ENCODE assay signal across 8 cellular contexts in the genomic region with DNA sequence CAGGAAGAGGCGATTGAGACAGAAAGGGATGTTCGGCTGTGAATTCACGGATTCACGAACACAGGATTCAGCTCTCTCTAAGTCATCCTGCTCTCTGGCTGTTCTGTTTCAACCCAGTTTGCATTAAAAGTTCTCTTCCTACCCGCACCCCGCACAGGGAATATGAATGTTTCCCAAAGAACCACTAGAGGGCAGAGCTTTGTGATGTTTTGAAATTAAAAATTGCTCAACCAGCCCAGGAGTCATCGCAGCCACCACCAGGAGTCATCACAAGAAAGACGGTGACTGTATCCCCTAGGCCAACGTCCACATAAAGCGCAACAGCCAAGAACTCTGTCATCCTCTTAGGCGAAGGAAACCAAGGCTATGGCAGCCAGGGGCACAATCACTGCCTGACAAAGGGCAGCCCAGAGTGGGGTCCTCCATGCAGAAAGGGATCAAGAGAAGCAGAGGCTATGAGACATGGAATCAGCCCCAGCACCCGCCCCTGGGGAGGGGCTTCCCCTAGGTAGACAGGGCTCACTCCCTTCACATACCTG.
DNase-seq lines count a peak whose midpoint lies in the region; ATAC-seq, FAIRE-seq and TF ChIP-seq lines count a peak whose summit lies in the region.

No MANE protein-coding gene starts in this region.

- H4K20me1 ChIP-seq in OCI-LY1 (ENCODE audit: insufficient read depth, low read length), result no peaks in the 10 kb centered on the region

- no peaks in the 10 kb centered on the region for H3K27me3 ChIP-seq in OCI-LY1 (ENCODE audit: insufficient read depth, low read length)
- H3K27me3 ChIP-seq in bronchial epithelial cell (ENCODE audit: control insufficient read depth, insufficient read depth, low read length), result no peaks in the 10 kb centered on the region
- H3K27me3 ChIP-seq in right lobe of liver, result no peaks in the 10 kb centered on the region

- POLR2A ChIA-PET in HEK293T (lab: Yijun Ruan, JAX), result no interaction called here

- H3K4me1 ChIP-seq in OCI-LY1 (ENCODE audit: insufficient read depth, low read length, severe bottlenecking), result no peaks in the 10 kb centered on the region
- no peaks in the 10 kb centered on the region for H3K4me1 ChIP-seq in right lobe of liver

- TF ChIP-seq POLR2A in right lobe of liver (IDR thresholded peaks at IDR 0.05), result no peak

- H3K9me2 ChIP-seq in OCI-LY1 (ENCODE audit: low read depth, low read length), result no peaks in the 10 kb centered on the region

- no peaks in the 10 kb centered on the region for H3K79me2 ChIP-seq in OCI-LY1 (ENCODE audit: insufficient read depth, low read length)

- H3K4me3 ChIP-seq in OCI-LY1 (ENCODE audit: low read depth, low read length, poor library complexity, severe bottlenecking) (no peak overlapping the region), bronchial epithelial cell (ENCODE audit: low read depth, low read length) (no peak overlapping the region), right lobe of liver (no peak overlapping the region)

- FAIRE-seq in bronchial epithelial cell (lab: Jason Lieb, UNC), result peak; percentile 23

- no peak overlapping the region for H3K4me2 ChIP-seq in OCI-LY1 (ENCODE audit: low read length)

- no peaks in the 10 kb centered on the region for H3F3A ChIP-seq in OCI-LY1 (ENCODE audit: insufficient read depth, low read length)

- TF ChIP-seq CTCF in OCI-LY1 (IDR thresholded peaks at IDR 0.05; ENCODE audit: low read length) (peak; percentile 61), bronchial epithelial cell (IDR thresholded peaks at IDR 0.05; ENCODE audit: insufficient read depth, low read length, severe bottlenecking) (peak; percentile 59), right lobe of liver (IDR thresholded peaks at IDR 0.05) (peak; percentile 47 to 67 (median 60))

- CTCF ChIA-PET in HEK293T (lab: Yijun Ruan, JAX), result interaction anchor here (0.6 to 1.2 kb wide), 6 partner anchors 11 to 196 kb away, joined by 3 to 6 read pairs (median 4); no protein-coding TSS in a partner anchor

- H3K36me3 ChIP-seq in OCI-LY1 (ENCODE audit: insufficient read depth, low read length) (no peaks in the 10 kb centered on the region), bronchial epithelial cell (ENCODE audit: control insufficient read depth, insufficient read depth, low read length) (no peaks in the 10 kb centered on the region), right lobe of liver (no peaks in the 10 kb centered on the region)

- peak; percentile 87 to 95 (median 90) for ATAC-seq in right lobe of liver

- H3K9ac ChIP-seq in OCI-LY1 (ENCODE audit: low read length), result no peak overlapping the region

- H3K27ac ChIP-seq in OCI-LY1 (ENCODE audit: low read depth, low read length, poor library complexity, severe bottlenecking) (no peak overlapping the region), right lobe of liver (no peak overlapping the region)

- H2AFZ ChIP-seq in OCI-LY1 (ENCODE audit: low read length), result no peak overlapping the region

- WGBS in right lobe of liver (ENCODE audit: insufficient coverage, low coverage, low lambda C conversion rate, missing lambda C conversion rate), result 17% methylated on average over 10 of the region's 12 CpGs

- H3K9me3 ChIP-seq in OCI-LY1 (ENCODE audit: low read length), result no peaks in the 10 kb centered on the region
- no peaks in the 10 kb centered on the region for H3K9me3 ChIP-seq in right lobe of liver

- intact Hi-C loops in right lobe of liver (cut with DNase I), result no loop called here

- DNase-seq in NCI-H524 (lab: John Stamatoyannopoulos, UW) (peak; percentile 20 to 57), NCI-H524 treated with DMSO at 0.1 percent for 48 hours (lab: John Stamatoyannopoulos, UW) (no peak), HEK293T (ENCODE audit: extremely low spot score) (peak; percentile 69), bronchial epithelial cell (ENCODE audit: low read depth) (peak; percentile 76), right lobe of liver (peak in 1 of 3 donors; percentile 28), OCI-M2 (lab: John Stamatoyannopoulos, UW; ENCODE audit: unreplicated experiment) (no peak), GM19240 (ENCODE audit: insufficient read length, low spot score) (no peak)

TF ChIP-seq in HEK293T, 16 proteins besides CTCF, POLR2A, EP300 and RAD21:
- TF ChIP-seq SUZ12 (IDR thresholded peaks at IDR 0.05), result no peak
- TF ChIP-seq FOXM1 (IDR thresholded peaks at IDR 0.05; ENCODE audit: borderline replicate concordance), result peak; percentile 79; the same call in 1 of the 2 replicates

Comparison
In these comparisons a context has a peak if more than half of its experiments do, and no peak if none do; other contexts are left out.
1. DNase-seq: peak in NCI-H524 (2 of 2), HEK293T (single experiment) and bronchial epithelial cell (single experiment); none in NCI-H524 treated with DMSO at 0.1 percent for 48 hours (single experiment), OCI-M2 (single experiment) and GM19240 (single experiment).
2. Peak in every context shown above with its lines, with median percentiles within 50 percentile points of each other: CTCF ChIP-seq.